25 cellular contexts compared by ENCODE assay signal in the genomic region with DNA sequence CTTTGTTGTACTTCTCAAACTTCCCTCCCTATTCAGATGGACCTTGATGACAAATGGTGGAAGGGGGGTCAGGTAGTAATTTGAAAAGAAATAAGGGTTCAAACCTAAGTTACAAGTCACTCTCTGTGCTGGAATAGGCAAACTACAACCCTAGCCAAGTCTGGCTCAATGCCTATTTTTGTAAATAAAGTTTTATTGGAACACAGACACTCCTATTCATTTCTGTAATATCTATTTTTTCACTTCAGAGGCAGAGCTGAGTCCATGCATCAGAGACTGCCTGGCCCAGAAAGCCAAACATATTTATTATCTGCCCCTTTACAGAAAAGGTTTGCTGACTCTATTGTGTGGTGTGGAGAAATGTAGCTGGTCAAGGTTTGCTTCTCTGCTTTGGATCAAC.
"Had no signal": no experiment of that assay in that cellular context is flagged by ENCODE, and none has a peak within 500 bp of the region (broad histone marks: within the 10 kb centered on the region; RNA-seq: fewer than 3 reads in every experiment).

No MANE protein-coding gene starts in this region.

- H3K27me3 ChIP-seq: gastrocnemius medialis, left lung had no signal

- DNase-seq: cortex of kidney; effector CD8-positive, alpha-beta T cell; effector memory CD8-positive, alpha-beta T cell; endodermal cell; erythroblast; esophagus squamous epithelium; foreskin fibroblast; foreskin melanocyte; gastrocnemius medialis; glutamatergic neuron; head of caudate nucleus; heart right ventricle; hippocampal formation; left cardiac atrium; left lung; left ventricle myocardium superior; lower lobe of right lung; mesenchymal stem cell; mucosa of descending colon; naive B cell had no signal

- ATAC-seq: effector memory CD8-positive, alpha-beta T cell; esophagus mucosa; gastrocnemius medialis; heart right ventricle; left cardiac atrium; left lung; left ventricle myocardium superior; lower lobe of right lung; mucosa of descending colon had no signal

- H3K4me1 ChIP-seq: esophagus squamous epithelium, gastrocnemius medialis had no signal

- H3K27ac ChIP-seq: epithelial cell of prostate, esophagus squamous epithelium, gastrocnemius medialis, heart right ventricle, left lung, lower lobe of right lung had no signal

- FAIRE-seq: endometrium, islet of Langerhans, keratinocyte had no signal

- H3K36me3 ChIP-seq: esophagus squamous epithelium, gastrocnemius medialis, heart right ventricle, left lung, lower lobe of right lung had no signal

- H3K9me3 ChIP-seq: esophagus squamous epithelium, gastrocnemius medialis, left lung, lower lobe of right lung, mucosa of descending colon had no signal

- H3K4me3 ChIP-seq: esophagus squamous epithelium, gastrocnemius medialis, heart right ventricle, left lung, lower lobe of right lung, mucosa of descending colon had no signal
